Comparison of ENCODE assay signal across 18 cellular contexts in the genomic region with DNA sequence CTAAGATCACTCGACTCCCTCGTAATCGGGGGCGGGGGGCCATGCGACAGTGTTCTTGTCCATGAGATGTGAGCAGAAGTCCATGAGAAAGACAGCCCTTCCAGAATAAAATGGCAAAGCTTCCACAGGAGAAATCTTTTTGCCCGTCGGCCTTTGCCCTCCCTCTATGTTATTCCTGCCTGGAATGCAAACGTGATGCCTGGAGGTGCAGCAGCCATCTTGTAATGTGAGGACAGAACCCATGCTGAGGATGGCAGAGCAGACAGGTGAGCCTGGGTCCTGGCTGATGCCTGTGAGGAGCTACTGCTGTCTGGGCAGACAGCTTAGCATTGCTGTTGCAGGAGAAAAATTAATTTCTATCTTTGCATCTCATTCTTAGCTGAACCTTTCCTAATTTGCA. TPM values are rescaled to one million over a fixed set of nuclear protein-coding genes. Genes with fewer than 3 reads are reported as not detected.
DNase-seq lines count a peak whose midpoint lies in the region; TF ChIP-seq lines count a peak whose summit lies in the region.
"Had no signal": no experiment of that assay in that cellular context is flagged by ENCODE, and none has a peak within 500 bp of the region (broad histone marks: within the 10 kb centered on the region; RNA-seq: fewer than 3 reads in every experiment).

No MANE protein-coding gene starts in this region.

- H3K9me3 Mint-ChIP-seq in activated CD4-positive, alpha-beta memory T cell treated with anti-CD3 and anti-CD28 coated beads, Interleukin-2, amount 10 ng/mL, durations not matched to agents 7 days and 5 days: no peaks in the 10 kb centered on the region
- no peaks in the 10 kb centered on the region for H3K9me3 Mint-ChIP-seq in activated CD4-positive, alpha-beta memory T cell treated with anti-CD3 and anti-CD28 coated beads for 36 hours
- H3K9me3 Mint-ChIP-seq in endodermal cell: peaks cover 2% of the 10 kb centered on the region
- H3K9me3 Mint-ChIP-seq: CD8-positive, alpha-beta memory T cell had no signal

- no peaks in the 10 kb centered on the region for H3K27me3 ChIP-seq in BLaER1 treated with 17β-estradiol and CSF1 and Interleukin-3, amounts not matched to agents 10 nM and 100 nM
- no peaks in the 10 kb centered on the region for H3K27me3 ChIP-seq in endodermal cell (ENCODE audit: control insufficient read depth, insufficient read depth, low read length, poor library complexity, severe bottlenecking)
- H3K27me3 ChIP-seq in ascending aorta: no peaks in the 10 kb centered on the region

- CTCF ChIA-PET in activated CD4-positive, alpha-beta memory T cell treated with anti-CD3 and anti-CD28 coated beads, Interleukin-2, amount 10 ng/mL, durations not matched to agents 7 days and 5 days (lab: Charles Lee): interaction anchor here (1.3 to 1.9 kb wide), 2 partner anchors 17 to 864 kb away, joined by 4 to 5 read pairs; partner anchors contain the start of gene MED10
- CTCF ChIA-PET in activated CD4-positive, alpha-beta memory T cell treated with anti-CD3 and anti-CD28 coated beads for 36 hours (lab: Charles Lee): no interaction called here
- CTCF ChIA-PET in HEK293 (lab: Yijun Ruan, JAX): no interaction called here

- POLR2A ChIA-PET in activated CD4-positive, alpha-beta memory T cell treated with anti-CD3 and anti-CD28 coated beads, Interleukin-2, amount 10 ng/mL, durations not matched to agents 7 days and 5 days (lab: Charles Lee): interaction anchor here (2.3 kb wide), 1 partner anchor 17 kb away, joined by 13 read pairs; the partner anchor contains the start of gene MED10
- POLR2A ChIA-PET in activated CD4-positive, alpha-beta memory T cell treated with anti-CD3 and anti-CD28 coated beads for 36 hours (lab: Charles Lee): no interaction called here
- POLR2A ChIA-PET in HEK293 (lab: Yijun Ruan, JAX): no interaction called here

- H3K36me3 ChIP-seq in BLaER1 treated with 17β-estradiol and CSF1 and Interleukin-3, amounts not matched to agents 10 nM and 100 nM: peaks cover 0 to 38% (median 19%) of the 10 kb centered on the region in 11 experiments; a peak in 17 of 22 replicates
- H3K36me3 ChIP-seq in HEK293 (ENCODE audit: control insufficient read depth in 2 of 2, insufficient read depth in 1 of 2, low read length in 2 of 2) (peaks cover 0 to 13% of the 10 kb centered on the region in 2 experiments; a peak in 1 of 3 replicates), endodermal cell (ENCODE audit: control insufficient read depth, insufficient read depth, low read length) (no peaks in the 10 kb centered on the region), ascending aorta (peaks cover 0 to 26% of the 10 kb centered on the region in 2 donors)

- intact Hi-C loops in activated CD4-positive, alpha-beta memory T cell treated with anti-CD3 and anti-CD28 coated beads for 36 hours (cut with micrococcal nuclease): no loop called here
- intact Hi-C loops in ascending aorta (cut with DNase I): no loop called here

- peak overlapping the region in 9 of 11 experiments; percentile 82 to 95 (median 91); a peak in 18 of 22 replicates for H3K4me2 ChIP-seq in BLaER1 treated with 17β-estradiol and CSF1 and Interleukin-3, amounts not matched to agents 10 nM and 100 nM
- H3K4me2 ChIP-seq: KMS-11, PC-9 had no signal

- H4K20me1 ChIP-seq in BLaER1 treated with 17β-estradiol and CSF1 and Interleukin-3, amounts not matched to agents 10 nM and 100 nM: peaks cover 0 to 10% (median 0%) of the 10 kb centered on the region in 11 experiments; a peak in 4 of 22 replicates

- H3K36me3 Mint-ChIP-seq in activated CD4-positive, alpha-beta memory T cell treated with anti-CD3 and anti-CD28 coated beads, Interleukin-2, amount 10 ng/mL, durations not matched to agents 7 days and 5 days (ENCODE audit: low read depth): peaks cover 31% of the 10 kb centered on the region
- peaks cover 30% of the 10 kb centered on the region for H3K36me3 Mint-ChIP-seq in activated CD4-positive, alpha-beta memory T cell treated with anti-CD3 and anti-CD28 coated beads for 36 hours
- peaks cover 2% of the 10 kb centered on the region for H3K36me3 Mint-ChIP-seq in endodermal cell (ENCODE audit: low read depth)

- H3K27me3 Mint-ChIP-seq in activated CD4-positive, alpha-beta memory T cell treated with anti-CD3 and anti-CD28 coated beads, Interleukin-2, amount 10 ng/mL, durations not matched to agents 7 days and 5 days: no peaks in the 10 kb centered on the region
- no peaks in the 10 kb centered on the region for H3K27me3 Mint-ChIP-seq in activated CD4-positive, alpha-beta memory T cell treated with anti-CD3 and anti-CD28 coated beads for 36 hours
- no peaks in the 10 kb centered on the region for H3K27me3 Mint-ChIP-seq in endodermal cell (ENCODE audit: insufficient read depth)
- H3K27me3 Mint-ChIP-seq: CD8-positive, alpha-beta memory T cell had no signal

- H3K27ac Mint-ChIP-seq in activated CD4-positive, alpha-beta memory T cell treated with anti-CD3 and anti-CD28 coated beads, Interleukin-2, amount 10 ng/mL, durations not matched to agents 7 days and 5 days: peak overlapping the region; percentile 44
- H3K27ac Mint-ChIP-seq in activated CD4-positive, alpha-beta memory T cell treated with anti-CD3 and anti-CD28 coated beads for 36 hours: no peak overlapping the region
- no peak overlapping the region for H3K27ac Mint-ChIP-seq in endodermal cell

- peaks cover 0 to 21% (median 10%) of the 10 kb centered on the region in 11 experiments; a peak in 12 of 22 replicates for H3K9me3 ChIP-seq in BLaER1 treated with 17β-estradiol and CSF1 and Interleukin-3, amounts not matched to agents 10 nM and 100 nM (replicated peaks in 1 of 11)
- no peaks in the 10 kb centered on the region for H3K9me3 ChIP-seq in HEK293 (ENCODE audit: control insufficient read depth, insufficient read depth, low read depth, low read length)
- no peaks in the 10 kb centered on the region for H3K9me3 ChIP-seq in endodermal cell (ENCODE audit: control insufficient read depth, low read length)
- no peaks in the 10 kb centered on the region for H3K9me3 ChIP-seq in ascending aorta

- H3K27ac ChIP-seq in BLaER1 treated with 17β-estradiol and CSF1 and Interleukin-3, amounts not matched to agents 10 nM and 100 nM: peak overlapping the region in 8 of 11 experiments; percentile 54 to 79 (median 66); a peak in 12 of 22 replicates
- H3K27ac ChIP-seq in HEK293 (ENCODE audit: extremely low read depth, low read depth, low read length) (no peak overlapping the region), endodermal cell (ENCODE audit: low read depth, low read length) (no peak overlapping the region), ascending aorta (no peak overlapping the region)
- H3K27ac ChIP-seq: KMS-11, PC-9 had no signal

- DNase-seq in activated CD4-positive, alpha-beta memory T cell treated with anti-CD3 and anti-CD28 coated beads, Interleukin-2, amount 10 ng/mL, durations not matched to agents 7 days and 5 days: no peak
- no peak for DNase-seq in activated CD4-positive, alpha-beta memory T cell treated with anti-CD3 and anti-CD28 coated beads for 36 hours
- DNase-seq in endodermal cell (peak; percentile 7), ascending aorta (ENCODE audit: low spot score in 2 of 2) (no peak), EL (no peak), NCI-H2107 (lab: John Stamatoyannopoulos, UW) (no peak)
- DNase-seq: CD8-positive, alpha-beta memory T cell; DND-41; GF-D8; GOT3; MM.1S; NCI-H1105; NCI-H1694 treated with DMSO at 0.1 percent for 48 hours; NCI-H446; PC-9 had no signal

- peak overlapping the region in 6 of 11 experiments; percentile 39 to 68 (median 61); a peak in 10 of 22 replicates for H3K9ac ChIP-seq in BLaER1 treated with 17β-estradiol and CSF1 and Interleukin-3, amounts not matched to agents 10 nM and 100 nM
- no peak overlapping the region for H3K9ac ChIP-seq in endodermal cell (ENCODE audit: extremely low read depth, low read length, poor library complexity, severe bottlenecking)
- H3K9ac ChIP-seq: KMS-11 had no signal

- TF ChIP-seq CTCF in HEK293 (tag by site-specific recombination; IDR thresholded peaks at IDR 0.05) (no peak), endodermal cell (conservative IDR thresholded peaks at IDR 0.05) (no peak), ascending aorta (IDR thresholded peaks at IDR 0.05) (no peak)

- 76 to 82% methylated on average over 8 of the region's 8 CpGs for WGBS in endodermal cell (ENCODE audit: insufficient coverage in 1 of 2, insufficient read length in 1 of 2), 2 experiments

- peaks cover 22% of the 10 kb centered on the region for H3K4me1 Mint-ChIP-seq in activated CD4-positive, alpha-beta memory T cell treated with anti-CD3 and anti-CD28 coated beads, Interleukin-2, amount 10 ng/mL, durations not matched to agents 7 days and 5 days
- H3K4me1 Mint-ChIP-seq in activated CD4-positive, alpha-beta memory T cell treated with anti-CD3 and anti-CD28 coated beads for 36 hours (ENCODE audit: low read depth): peaks cover 14% of the 10 kb centered on the region
- H3K4me1 Mint-ChIP-seq in endodermal cell: no peaks in the 10 kb centered on the region

- no peak overlapping the region for H3K4me3 Mint-ChIP-seq in activated CD4-positive, alpha-beta memory T cell treated with anti-CD3 and anti-CD28 coated beads, Interleukin-2, amount 10 ng/mL, durations not matched to agents 7 days and 5 days
- H3K4me3 Mint-ChIP-seq in activated CD4-positive, alpha-beta memory T cell treated with anti-CD3 and anti-CD28 coated beads for 36 hours: no peak overlapping the region
- H3K4me3 Mint-ChIP-seq in endodermal cell: no peak overlapping the region
- H3K4me3 Mint-ChIP-seq: CD8-positive, alpha-beta memory T cell had no signal

- H3K4me3 ChIP-seq in BLaER1 treated with 17β-estradiol and CSF1 and Interleukin-3, amounts not matched to agents 10 nM and 100 nM: no peak overlapping the region
- H3K4me3 ChIP-seq in HEK293 (ENCODE audit: low read depth, low read length): no peak overlapping the region
- no peak overlapping the region for H3K4me3 ChIP-seq in endodermal cell (ENCODE audit: low read length)
- no peak overlapping the region for H3K4me3 ChIP-seq in ascending aorta
- H3K4me3 ChIP-seq: PC-9 had no signal

- H3K4me1 ChIP-seq in BLaER1 treated with 17β-estradiol and CSF1 and Interleukin-3, amounts not matched to agents 10 nM and 100 nM: peaks cover 14 to 45% (median 37%) of the 10 kb centered on the region in 10 experiments
- no peaks in the 10 kb centered on the region for H3K4me1 ChIP-seq in HEK293 (ENCODE audit: control insufficient read depth, insufficient read depth, low read length)
- H3K4me1 ChIP-seq in endodermal cell (ENCODE audit: control insufficient read depth, insufficient read depth, low read length): no peaks in the 10 kb centered on the region
- no peaks in the 10 kb centered on the region for H3K4me1 ChIP-seq in ascending aorta

TF ChIP-seq in HEK293, 187 proteins besides CTCF, POLR2A, EP300 and RAD21 (continues in another document):
- no peak for TF ChIP-seq ZNF837 (tag by site-specific recombination; IDR thresholded peaks at IDR 0.05)

RNA-seq across cellular contexts. Expression of gene MED10, which starts 17.2 kb away (rescaled TPM):
- total RNA-seq in activated CD4-positive, alpha-beta memory T cell treated with anti-CD3 and anti-CD28 coated beads, Interleukin-2, amount 10 ng/mL, durations not matched to agents 7 days and 5 days: 10 to 100 TPM; 50.1 to 52.9 TPM
- total RNA-seq in activated CD4-positive, alpha-beta memory T cell treated with anti-CD3 and anti-CD28 coated beads for 36 hours: 10 to 100 TPM; 49.8 to 51.6 TPM
- total RNA-seq in endodermal cell (10 to 100 TPM; 22.1 to 28.6 TPM), ascending aorta (2.9 TPM)
- polyA plus RNA-seq in endodermal cell (2013, experiment 1 of 2): 32.9 TPM
- polyA plus RNA-seq in endodermal cell (2013, experiment 2 of 2): 28.4 TPM

Comparison
In these comparisons a context has a peak if more than half of its experiments do, and no peak if none do; other contexts are left out.
1. H3K27ac ChIP-seq: peak in BLaER1 treated with 17β-estradiol and CSF1 and Interleukin-3, amounts not matched to agents 10 nM and 100 nM (8 of 11); none in HEK293 (single experiment), endodermal cell (single experiment) and ascending aorta (0 of 2).